In genomic region chr9:76651114-76651697, GRCh38 we compare ENCODE assay signal across 10 cellular contexts.
DNase-seq lines count a peak whose midpoint lies in the region; ATAC-seq and TF ChIP-seq lines count a peak whose summit lies in the region.
"Had no signal": no experiment of that assay in that cellular context is flagged by ENCODE, and none has a peak within 500 bp of the region (broad histone marks: within the 10 kb centered on the region; RNA-seq: fewer than 3 reads in every experiment).

No MANE protein-coding gene starts in this region.

- CTCF ChIA-PET in activated CD8-positive, alpha-beta T cell treated with anti-CD3 and anti-CD28 coated beads, Interleukin-2, amount 10 ng/mL, durations not matched to agents 7 days and 5 days (lab: Charles Lee) = interaction anchor here (0.7 to 1.9 kb wide), 9 partner anchors 11 to 257 kb away, joined by 3 to 6 read pairs (median 3); partner anchors contain the start of gene GCNT1
- CTCF ChIA-PET in PC-9 (lab: Charles Lee) = interaction anchor here (0.6 kb wide), 2 partner anchors 62 to 188 kb away, joined by 6 to 8 read pairs; no protein-coding TSS in a partner anchor

- no peak overlapping the region for H3K27ac Mint-ChIP-seq in HFFc6
- peak overlapping the region; percentile 76 for H3K27ac Mint-ChIP-seq in activated CD8-positive, alpha-beta T cell treated with anti-CD3 and anti-CD28 coated beads, Interleukin-2, amount 10 ng/mL, durations not matched to agents 7 days and 5 days

- no peak overlapping the region for H2AFZ ChIP-seq in PC-9

- peak overlapping the region; percentile 57 to 94 (median 74) for H3K4me2 ChIP-seq in BLaER1 treated with 17β-estradiol and CSF1 and Interleukin-3, amounts not matched to agents 10 nM and 100 nM
- no peak overlapping the region for H3K4me2 ChIP-seq in PC-9

- H3K9me3 ChIP-seq in BLaER1 treated with 17β-estradiol and CSF1 and Interleukin-3, amounts not matched to agents 10 nM and 100 nM (replicated peaks in 1 of 11) = no peaks in the 10 kb centered on the region
- H3K9me3 ChIP-seq in mucosa of rectum (ENCODE audit: control insufficient read depth in 2 of 2, low read length in 2 of 2) = no peaks in the 10 kb centered on the region
- H3K9me3 ChIP-seq in PC-9 (ENCODE audit: insufficient read depth, low read depth) = no peaks in the 10 kb centered on the region

- H3F3A ChIP-seq in PC-9 (ENCODE audit: insufficient read depth, low read depth) = no peaks in the 10 kb centered on the region

- peak overlapping the region in 5 of 11 experiments; percentile 6 to 48 (median 7); a peak in 6 of 22 replicates for H3K9ac ChIP-seq in BLaER1 treated with 17β-estradiol and CSF1 and Interleukin-3, amounts not matched to agents 10 nM and 100 nM
- H3K9ac ChIP-seq in mucosa of rectum (ENCODE audit: low read depth in 1 of 2, low read length in 2 of 2) = peak overlapping the region in 1 of 2 donors; percentile 39

- no peaks in the 10 kb centered on the region for H4K20me1 ChIP-seq in BLaER1 treated with 17β-estradiol and CSF1 and Interleukin-3, amounts not matched to agents 10 nM and 100 nM
- H4K20me1 ChIP-seq in PC-9 (ENCODE audit: insufficient read depth) = no peaks in the 10 kb centered on the region

- H3K36me3 Mint-ChIP-seq in HFFc6 (ENCODE audit: low read depth) = no peaks in the 10 kb centered on the region
- H3K36me3 Mint-ChIP-seq in activated CD8-positive, alpha-beta T cell treated with anti-CD3 and anti-CD28 coated beads, Interleukin-2, amount 10 ng/mL, durations not matched to agents 7 days and 5 days (ENCODE audit: low read depth) = peaks cover 3% of the 10 kb centered on the region

- H3K27me3 ChIP-seq in BLaER1 treated with 17β-estradiol and CSF1 and Interleukin-3, amounts not matched to agents 10 nM and 100 nM = no peaks in the 10 kb centered on the region
- no peaks in the 10 kb centered on the region for H3K27me3 ChIP-seq in mucosa of rectum (ENCODE audit: control insufficient read depth in 2 of 2, insufficient read depth in 2 of 2, low read length in 2 of 2)
- no peaks in the 10 kb centered on the region for H3K27me3 ChIP-seq in PC-9 (ENCODE audit: insufficient read depth, low read depth)

- peak overlapping the region; percentile 49 for H3K4me3 Mint-ChIP-seq in HFFc6
- H3K4me3 Mint-ChIP-seq in activated CD8-positive, alpha-beta T cell treated with anti-CD3 and anti-CD28 coated beads, Interleukin-2, amount 10 ng/mL, durations not matched to agents 7 days and 5 days = peak overlapping the region; percentile 74

- POLR2A ChIA-PET in activated CD8-positive, alpha-beta T cell treated with anti-CD3 and anti-CD28 coated beads, Interleukin-2, amount 10 ng/mL, durations not matched to agents 7 days and 5 days (lab: Charles Lee) = interaction anchor here (1.5 kb wide), 1 partner anchor 257 kb away, joined by 7 read pairs; the partner anchor contains the start of gene RFK
- POLR2A ChIA-PET in PC-9 (lab: Charles Lee; ENCODE audit: unreplicated experiment) = interaction anchor here (0.5 to 0.6 kb wide), 2 partner anchors 74 to 87 kb away, joined by 3 to 5 read pairs; no protein-coding TSS in a partner anchor

- H3K4me1 ChIP-seq in BLaER1 treated with 17β-estradiol and CSF1 and Interleukin-3, amounts not matched to agents 10 nM and 100 nM = peaks cover 31 to 66% (median 42%) of the 10 kb centered on the region in 10 experiments
- H3K4me1 ChIP-seq in mucosa of rectum (ENCODE audit: control insufficient read depth in 2 of 2, insufficient read depth in 2 of 2, low read length in 2 of 2) (peaks cover 6 to 9% of the 10 kb centered on the region in 2 donors), PC-9 (replicated peaks; ENCODE audit: insufficient read depth) (peaks cover 8% of the 10 kb centered on the region; the same call in 1 of the 2 replicates)

- H3K27ac ChIP-seq in BLaER1 treated with 17β-estradiol and CSF1 and Interleukin-3, amounts not matched to agents 10 nM and 100 nM = peak overlapping the region in 6 of 11 experiments; percentile 3 to 68 (median 31); a peak in 9 of 22 replicates
- H3K27ac ChIP-seq in mucosa of rectum (ENCODE audit: low read depth in 2 of 2, low read length in 2 of 2) = peak overlapping the region; percentile 24 to 36
- no peak overlapping the region for H3K27ac ChIP-seq in PC-9

- no TSS peak for BruUV-seq in PC-9 (replicated peaks; lab: Mats Ljungman, UMichigan)

- H3K9me2 ChIP-seq in PC-9 (ENCODE audit: insufficient read depth) = no peaks in the 10 kb centered on the region

- no peaks in the 10 kb centered on the region; the same call in none of the 2 replicates for H3K27me3 Mint-ChIP-seq in HFFc6 (ENCODE audit: insufficient read depth)
- no peaks in the 10 kb centered on the region for H3K27me3 Mint-ChIP-seq in activated CD8-positive, alpha-beta T cell treated with anti-CD3 and anti-CD28 coated beads, Interleukin-2, amount 10 ng/mL, durations not matched to agents 7 days and 5 days (ENCODE audit: low read depth)

- DNase-seq in HFFc6 (no peak), glomerular visceral epithelial cell (ENCODE audit: extremely low spot score) (no peak), SW 1271 (lab: John Stamatoyannopoulos, UW) (no peak), mesenteric fat pad (ENCODE audit: low spot score) (no peak), PC-9 (no peak)
- no peak for DNase-seq in activated CD8-positive, alpha-beta T cell treated with anti-CD3 and anti-CD28 coated beads, Interleukin-2, amount 10 ng/mL, durations not matched to agents 7 days and 5 days
- DNase-seq: caudate nucleus, NCI-H526 had no signal

- H3K9me3 Mint-ChIP-seq in HFFc6 = no peaks in the 10 kb centered on the region
- no peaks in the 10 kb centered on the region for H3K9me3 Mint-ChIP-seq in activated CD8-positive, alpha-beta T cell treated with anti-CD3 and anti-CD28 coated beads, Interleukin-2, amount 10 ng/mL, durations not matched to agents 7 days and 5 days (ENCODE audit: insufficient read depth)

- H3K4me3 ChIP-seq in BLaER1 treated with 17β-estradiol and CSF1 and Interleukin-3, amounts not matched to agents 10 nM and 100 nM = peak overlapping the region in 6 of 10 experiments; percentile 22 to 39 (median 31); a peak in 9 of 20 replicates
- peak overlapping the region; percentile 22 to 60 for H3K4me3 ChIP-seq in mucosa of rectum (ENCODE audit: low read length in 2 of 2)
- H3K4me3 ChIP-seq in PC-9 = no peak overlapping the region

- intact Hi-C loops in PC-9 (cut with micrococcal nuclease; ENCODE audit: unreplicated experiment) = loop anchor here (10.0 kb wide), 1 partner anchor 76 kb away; no protein-coding TSS in a partner anchor

- no peak for TF ChIP-seq CTCF in HFFc6 (IDR thresholded peaks at IDR 0.05)
- no peak for TF ChIP-seq CTCF in PC-9 (conservative IDR thresholded peaks at IDR 0.05)

- no peaks in the 10 kb centered on the region for H3K79me2 ChIP-seq in PC-9 (ENCODE audit: low read depth)

- ATAC-seq in activated CD8-positive, alpha-beta T cell treated with anti-CD3 and anti-CD28 coated beads, Interleukin-2, amount 10 ng/mL, durations not matched to agents 7 days and 5 days = peak; percentile 84

- H3K36me3 ChIP-seq in BLaER1 treated with 17β-estradiol and CSF1 and Interleukin-3, amounts not matched to agents 10 nM and 100 nM = no peaks in the 10 kb centered on the region
- H3K36me3 ChIP-seq in mucosa of rectum (ENCODE audit: control insufficient read depth in 2 of 2, insufficient read depth in 2 of 2, low read length in 2 of 2) (peaks cover 0 to 3% of the 10 kb centered on the region in 2 donors), PC-9 (ENCODE audit: low read depth) (no peaks in the 10 kb centered on the region)

- peaks cover 65% of the 10 kb centered on the region for H3K4me1 Mint-ChIP-seq in HFFc6 (ENCODE audit: low read depth)
- peaks cover 56% of the 10 kb centered on the region for H3K4me1 Mint-ChIP-seq in activated CD8-positive, alpha-beta T cell treated with anti-CD3 and anti-CD28 coated beads, Interleukin-2, amount 10 ng/mL, durations not matched to agents 7 days and 5 days (ENCODE audit: low read depth)
